ENCODE assay signal across 1 cellular context in the genomic region with DNA sequence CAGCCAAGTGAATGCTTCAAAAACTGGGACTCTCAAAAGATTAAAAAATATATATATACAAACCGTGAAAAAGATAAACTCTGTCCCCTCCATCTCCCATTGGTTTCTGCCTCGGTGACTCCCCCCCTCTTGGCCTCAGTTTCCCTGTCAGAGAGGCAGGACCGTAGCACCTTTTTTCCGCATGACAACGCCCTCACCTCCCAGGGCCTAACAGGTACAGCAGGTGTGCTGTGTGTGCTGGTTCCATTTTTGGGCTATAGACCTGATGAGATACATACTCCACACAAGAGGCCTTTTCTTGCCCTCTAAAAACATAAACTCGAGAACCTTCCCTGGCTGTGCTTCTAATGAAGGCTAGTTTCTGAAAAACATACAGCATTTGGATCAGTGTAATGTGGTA.
TF ChIP-seq lines count a peak whose summit lies in the region.

No MANE protein-coding gene starts in this region.

TF ChIP-seq in GM12878, 131 proteins besides CTCF, POLR2A, EP300 and RAD21:
- TF ChIP-seq EED (IDR thresholded peaks at IDR 0.05; ENCODE audit: low read depth) = no peak
- no peak for TF ChIP-seq SMAD5 (IDR thresholded peaks at IDR 0.05; ENCODE audit: low read depth)
- no peak for TF ChIP-seq KAT2A (conservative IDR thresholded peaks at IDR 0.05; ENCODE audit: control insufficient read depth, low read depth, low read length)
- peak; percentile 61; the same call in 1 of the 2 replicates for TF ChIP-seq POLR2AphosphoS5 (IDR thresholded peaks at IDR 0.05; ENCODE audit: low read length)
- no peak for TF ChIP-seq YY1 (IDR thresholded peaks at IDR 0.05; ENCODE audit: low read depth, low read length)
- TF ChIP-seq, protein P1, sequence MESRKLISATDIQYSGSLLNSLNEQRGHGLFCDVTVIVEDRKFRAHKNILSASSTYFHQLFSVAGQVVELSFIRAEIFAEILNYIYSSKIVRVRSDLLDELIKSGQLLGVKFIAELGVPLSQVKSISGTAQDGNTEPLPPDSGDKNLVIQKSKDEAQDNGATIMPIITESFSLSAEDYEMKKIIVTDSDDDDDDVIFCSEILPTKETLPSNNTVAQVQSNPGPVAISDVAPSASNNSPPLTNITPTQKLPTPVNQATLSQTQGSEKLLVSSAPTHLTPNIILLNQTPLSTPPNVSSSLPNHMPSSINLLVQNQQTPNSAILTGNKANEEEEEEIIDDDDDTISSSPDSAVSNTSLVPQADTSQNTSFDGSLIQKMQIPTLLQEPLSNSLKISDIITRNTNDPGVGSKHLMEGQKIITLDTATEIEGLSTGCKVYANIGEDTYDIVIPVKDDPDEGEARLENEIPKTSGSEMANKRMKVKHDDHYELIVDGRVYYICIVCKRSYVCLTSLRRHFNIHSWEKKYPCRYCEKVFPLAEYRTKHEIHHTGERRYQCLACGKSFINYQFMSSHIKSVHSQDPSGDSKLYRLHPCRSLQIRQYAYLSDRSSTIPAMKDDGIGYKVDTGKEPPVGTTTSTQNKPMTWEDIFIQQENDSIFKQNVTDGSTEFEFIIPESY (IDR thresholded peaks at IDR 0.05) = no peak
- 0 out of 2 replicates have a peak, but pooled peaks have one; percentile 47 for TF ChIP-seq POLR2AphosphoS2 (IDR thresholded peaks at IDR 0.05; ENCODE audit: low read depth, low read length)
